Comparison of ENCODE assay signal across 8 cellular contexts in genomic region chr21:45439171-45439872, GRCh38. TPM values are rescaled to one million over a fixed set of nuclear protein-coding genes. Genes with fewer than 3 reads are reported as not detected.
DNase-seq lines count a peak whose midpoint lies in the region; ATAC-seq and TF ChIP-seq lines count a peak whose summit lies in the region.

No MANE protein-coding gene starts in this region.

- peak; percentile 84 for ATAC-seq in activated T-helper 17 cell treated with anti-CD3 and anti-CD28 coated beads, Interleukin-2, amount 50 U/mL, for 72 hours (replicated peaks)
- no peak for ATAC-seq in GM19397 (IDR thresholded peaks at IDR 0.05; ENCODE audit: unreplicated experiment)

- H3K4me1 Mint-ChIP-seq in activated T-helper 17 cell treated with anti-CD3 and anti-CD28 coated beads, Interleukin-2, amount 50 U/mL, for 72 hours, result peaks cover 4% of the 10 kb centered on the region
- H3K4me1 Mint-ChIP-seq in nephron progenitor cell, result peaks cover 7% of the 10 kb centered on the region

- H3K27me3 Mint-ChIP-seq in activated T-helper 17 cell treated with anti-CD3 and anti-CD28 coated beads, Interleukin-2, amount 50 U/mL, for 72 hours, result peaks cover 4% of the 10 kb centered on the region
- no peaks in the 10 kb centered on the region for H3K27me3 Mint-ChIP-seq in nephron progenitor cell (ENCODE audit: low read depth, poor library complexity)

- no peaks in the 10 kb centered on the region for H3K9me3 Mint-ChIP-seq in activated T-helper 17 cell treated with anti-CD3 and anti-CD28 coated beads, Interleukin-2, amount 50 U/mL, for 72 hours
- H3K9me3 Mint-ChIP-seq in nephron progenitor cell, result peaks cover 9% of the 10 kb centered on the region

- DNase-seq in G401 (ENCODE audit: low spot score), result peak; percentile 75
- DNase-seq in HS-5 (ENCODE audit: low read depth), result peak; percentile 50
- DNase-seq in RPMI8226, result peak; percentile 88
- DNase-seq in fibroblast of peridontal ligament (ENCODE audit: extremely low read depth), result peak; percentile 92
- DNase-seq in nephron progenitor cell, result peak; percentile 92
- DNase-seq in stimulated activated naive CD4-positive, alpha-beta T cell treated with Interleukin-2 at 50 U/mL for 16 hours (lab: John Stamatoyannopoulos, UW), result peak; percentile 78

- in situ Hi-C loops in G401 (cut with HindIII; ENCODE audit: low sequenced_read_pairs), result no loop called here

- no peaks in the 10 kb centered on the region for H3K36me3 Mint-ChIP-seq in activated T-helper 17 cell treated with anti-CD3 and anti-CD28 coated beads, Interleukin-2, amount 50 U/mL, for 72 hours (ENCODE audit: low read depth)
- peaks cover 10% of the 10 kb centered on the region for H3K36me3 Mint-ChIP-seq in nephron progenitor cell (ENCODE audit: low read depth)

- peak; percentile 98 for TF ChIP-seq CTCF in nephron progenitor cell (IDR thresholded peaks at IDR 0.05)

- peak overlapping the region; percentile 37 for H3K4me3 Mint-ChIP-seq in activated T-helper 17 cell treated with anti-CD3 and anti-CD28 coated beads, Interleukin-2, amount 50 U/mL, for 72 hours
- H3K4me3 Mint-ChIP-seq in nephron progenitor cell, result no peak overlapping the region

- no peak overlapping the region for H3K27ac Mint-ChIP-seq in activated T-helper 17 cell treated with anti-CD3 and anti-CD28 coated beads, Interleukin-2, amount 50 U/mL, for 72 hours
- no peak overlapping the region for H3K27ac Mint-ChIP-seq in nephron progenitor cell

RNA-seq across cellular contexts. Expression of gene COL18A1, which starts 34.4 kb away (rescaled TPM):
- total RNA-seq in G401 (2014; rRNA removed; shearing (Covaris generic)), result 353 and 524 TPM in 2 replicates
- 1 to 10 TPM; 3.2 to 3.9 TPM for total RNA-seq in activated T-helper 17 cell treated with anti-CD3 and anti-CD28 coated beads, Interleukin-2, amount 50 U/mL, for 72 hours

Comparison
In these comparisons a context has a peak if more than half of its experiments do, and no peak if none do; other contexts are left out.
1. RNA of gene COL18A1, which starts 34.4 kb away (total RNA-seq): 353 to 524 TPM in G401; 3.2 to 3.9 TPM in activated T-helper 17 cell treated with anti-CD3 and anti-CD28 coated beads, Interleukin-2, amount 50 U/mL, for 72 hours; every median in the first group is over 10 times any median in the second.
2. Peak in every context shown above with its lines, with median percentiles within 50 percentile points of each other: DNase-seq.